1 cellular context compared by ENCODE assay signal in the genomic region with DNA sequence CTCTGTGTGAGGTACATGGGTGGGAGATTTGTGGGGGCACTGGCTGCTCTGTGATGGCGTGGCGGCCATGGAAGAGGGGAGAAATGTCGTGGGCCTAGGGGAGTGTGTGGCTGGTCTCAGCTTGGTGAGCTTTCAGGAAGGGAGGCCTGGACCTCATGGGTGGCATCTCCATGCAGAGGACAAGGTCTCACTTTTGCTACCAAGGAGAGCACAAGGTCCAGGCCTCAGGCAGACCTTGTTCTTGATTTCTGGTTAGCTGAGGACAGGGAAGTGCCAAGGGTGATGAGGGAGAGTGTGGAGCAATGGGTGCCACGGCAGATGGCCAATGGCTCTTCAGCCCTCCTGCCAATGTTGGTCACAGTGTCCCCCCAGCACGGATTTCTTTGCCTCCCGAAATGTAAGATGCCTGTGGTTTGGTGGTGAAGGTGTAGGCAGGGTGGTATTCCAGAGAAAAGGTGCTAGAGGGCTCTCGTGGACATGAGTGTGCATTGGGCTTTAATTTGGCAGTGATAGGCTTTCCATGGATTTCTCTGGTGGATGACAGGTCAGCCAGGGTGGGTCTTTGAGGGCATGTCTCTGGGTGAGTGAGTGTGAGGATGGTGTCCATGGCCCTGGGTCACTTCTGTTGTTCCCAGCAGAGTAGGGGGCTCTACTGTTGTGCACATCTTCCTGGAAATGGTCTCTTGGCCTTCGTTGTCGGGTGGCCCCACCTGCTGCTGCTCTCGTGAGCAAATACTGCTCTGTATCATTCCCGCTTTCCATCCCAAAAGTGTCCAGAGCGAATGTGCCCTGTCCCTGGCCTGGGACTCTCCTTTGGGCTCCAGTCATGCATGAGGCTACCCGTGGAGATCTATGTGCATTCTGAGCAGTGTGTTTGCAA.
TF ChIP-seq lines count a peak whose summit lies in the region.

No MANE protein-coding gene starts in this region.

TF ChIP-seq in GM12878, 131 proteins besides CTCF, POLR2A, EP300 and RAD21:
- TF ChIP-seq, protein P1, sequence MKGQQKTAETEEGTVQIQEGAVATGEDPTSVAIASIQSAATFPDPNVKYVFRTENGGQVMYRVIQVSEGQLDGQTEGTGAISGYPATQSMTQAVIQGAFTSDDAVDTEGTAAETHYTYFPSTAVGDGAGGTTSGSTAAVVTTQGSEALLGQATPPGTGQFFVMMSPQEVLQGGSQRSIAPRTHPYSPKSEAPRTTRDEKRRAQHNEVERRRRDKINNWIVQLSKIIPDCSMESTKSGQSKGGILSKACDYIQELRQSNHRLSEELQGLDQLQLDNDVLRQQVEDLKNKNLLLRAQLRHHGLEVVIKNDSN (IDR thresholded peaks at IDR 0.05; ENCODE audit: borderline replicate concordance, extremely low read length, insufficient read depth, low read depth, low read length) = no peak
- TF ChIP-seq, protein P2, sequence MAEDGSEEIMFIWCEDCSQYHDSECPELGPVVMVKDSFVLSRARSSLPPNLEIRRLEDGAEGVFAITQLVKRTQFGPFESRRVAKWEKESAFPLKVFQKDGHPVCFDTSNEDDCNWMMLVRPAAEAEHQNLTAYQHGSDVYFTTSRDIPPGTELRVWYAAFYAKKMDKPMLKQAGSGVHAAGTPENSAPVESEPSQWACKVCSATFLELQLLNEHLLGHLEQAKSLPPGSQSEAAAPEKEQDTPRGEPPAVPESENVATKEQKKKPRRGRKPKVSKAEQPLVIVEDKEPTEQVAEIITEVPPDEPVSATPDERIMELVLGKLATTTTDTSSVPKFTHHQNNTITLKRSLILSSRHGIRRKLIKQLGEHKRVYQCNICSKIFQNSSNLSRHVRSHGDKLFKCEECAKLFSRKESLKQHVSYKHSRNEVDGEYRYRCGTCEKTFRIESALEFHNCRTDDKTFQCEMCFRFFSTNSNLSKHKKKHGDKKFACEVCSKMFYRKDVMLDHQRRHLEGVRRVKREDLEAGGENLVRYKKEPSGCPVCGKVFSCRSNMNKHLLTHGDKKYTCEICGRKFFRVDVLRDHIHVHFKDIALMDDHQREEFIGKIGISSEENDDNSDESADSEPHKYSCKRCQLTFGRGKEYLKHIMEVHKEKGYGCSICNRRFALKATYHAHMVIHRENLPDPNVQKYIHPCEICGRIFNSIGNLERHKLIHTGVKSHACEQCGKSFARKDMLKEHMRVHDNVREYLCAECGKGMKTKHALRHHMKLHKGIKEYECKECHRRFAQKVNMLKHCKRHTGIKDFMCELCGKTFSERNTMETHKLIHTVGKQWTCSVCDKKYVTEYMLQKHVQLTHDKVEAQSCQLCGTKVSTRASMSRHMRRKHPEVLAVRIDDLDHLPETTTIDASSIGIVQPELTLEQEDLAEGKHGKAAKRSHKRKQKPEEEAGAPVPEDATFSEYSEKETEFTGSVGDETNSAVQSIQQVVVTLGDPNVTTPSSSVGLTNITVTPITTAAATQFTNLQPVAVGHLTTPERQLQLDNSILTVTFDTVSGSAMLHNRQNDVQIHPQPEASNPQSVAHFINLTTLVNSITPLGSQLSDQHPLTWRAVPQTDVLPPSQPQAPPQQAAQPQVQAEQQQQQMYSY (CRISPR knock-in tag; IDR thresholded peaks at IDR 0.05) = no peak
- TF ChIP-seq ZNF274 (IDR thresholded peaks at IDR 0.05; ENCODE audit: insufficient read depth, insufficient read length) (peak; percentile 13), BCLAF1 (IDR thresholded peaks at IDR 0.05) (no peak)
- TF ChIP-seq, protein P3, sequence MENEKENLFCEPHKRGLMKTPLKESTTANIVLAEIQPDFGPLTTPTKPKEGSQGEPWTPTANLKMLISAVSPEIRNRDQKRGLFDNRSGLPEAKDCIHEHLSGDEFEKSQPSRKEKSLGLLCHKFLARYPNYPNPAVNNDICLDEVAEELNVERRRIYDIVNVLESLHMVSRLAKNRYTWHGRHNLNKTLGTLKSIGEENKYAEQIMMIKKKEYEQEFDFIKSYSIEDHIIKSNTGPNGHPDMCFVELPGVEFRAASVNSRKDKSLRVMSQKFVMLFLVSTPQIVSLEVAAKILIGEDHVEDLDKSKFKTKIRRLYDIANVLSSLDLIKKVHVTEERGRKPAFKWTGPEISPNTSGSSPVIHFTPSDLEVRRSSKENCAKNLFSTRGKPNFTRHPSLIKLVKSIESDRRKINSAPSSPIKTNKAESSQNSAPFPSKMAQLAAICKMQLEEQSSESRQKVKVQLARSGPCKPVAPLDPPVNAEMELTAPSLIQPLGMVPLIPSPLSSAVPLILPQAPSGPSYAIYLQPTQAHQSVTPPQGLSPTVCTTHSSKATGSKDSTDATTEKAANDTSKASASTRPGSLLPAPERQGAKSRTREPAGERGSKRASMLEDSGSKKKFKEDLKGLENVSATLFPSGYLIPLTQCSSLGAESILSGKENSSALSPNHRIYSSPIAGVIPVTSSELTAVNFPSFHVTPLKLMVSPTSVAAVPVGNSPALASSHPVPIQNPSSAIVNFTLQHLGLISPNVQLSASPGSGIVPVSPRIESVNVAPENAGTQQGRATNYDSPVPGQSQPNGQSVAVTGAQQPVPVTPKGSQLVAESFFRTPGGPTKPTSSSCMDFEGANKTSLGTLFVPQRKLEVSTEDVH (IDR thresholded peaks at IDR 0.05; ENCODE audit: low read depth, partially characterized antibody) = no peak
